In the genomic region with DNA sequence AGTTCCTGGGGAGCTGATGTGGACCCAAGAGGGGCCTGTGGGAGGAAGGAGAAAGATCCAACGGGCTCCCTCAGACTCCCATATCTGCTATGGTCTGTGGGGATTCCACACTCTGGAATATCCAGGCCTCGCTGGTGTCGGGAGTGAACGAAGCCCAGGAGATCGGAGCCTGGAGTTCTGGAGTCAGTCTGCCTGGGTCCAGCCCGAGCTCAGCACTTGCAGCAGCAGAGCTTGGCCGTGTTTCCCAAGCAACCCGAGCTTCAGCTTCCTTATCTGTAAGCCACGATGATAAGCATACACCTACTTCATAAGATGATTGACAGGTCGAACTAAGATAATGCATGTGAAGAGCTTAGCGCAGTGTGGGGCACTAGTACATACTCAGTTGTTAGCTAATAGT, we compare ENCODE assay signal across 21 cellular contexts.
"Had no signal": no experiment of that assay in that cellular context is flagged by ENCODE, and none has a peak within 500 bp of the region (broad histone marks: within the 10 kb centered on the region; RNA-seq: fewer than 3 reads in every experiment).

No MANE protein-coding gene starts in this region.

- H3K4me1 Mint-ChIP-seq: natural killer cell had no signal

- H3K27ac Mint-ChIP-seq: activated naive CD4-positive, alpha-beta T cell treated with anti-CD3 and anti-CD28 coated beads for 36 hours; natural killer cell; stimulated activated naive B cell treated with anti-CD40 and anti-IgM and Interleukin-4, amounts not matched to agents 10 μg/mL and 1 μg/mL and 100 μg/mL, for 72 hours had no signal

- H3K36me3 ChIP-seq: neutrophil, pancreas, sigmoid colon, spleen had no signal

- H3K27me3 ChIP-seq: brain microvascular endothelial cell, neutrophil, pancreas, sigmoid colon, spleen, thyroid gland had no signal

- H3K4me3 Mint-ChIP-seq: activated naive CD4-positive, alpha-beta T cell treated with anti-CD3 and anti-CD28 coated beads for 36 hours; activated T-cell treated with anti-CD3 and anti-CD28 coated beads, Interleukin-2, amount 50 U/mL, for 4 hours; natural killer cell; stimulated activated naive B cell treated with anti-CD40 and anti-IgM and Interleukin-4, amounts not matched to agents 10 μg/mL and 1 μg/mL and 100 μg/mL, for 72 hours had no signal

- H3K9me3 ChIP-seq: neutrophil, pancreas, sigmoid colon, spleen, thyroid gland had no signal

- ATAC-seq: activated CD4-positive, CD25-positive, alpha-beta regulatory T cell treated with anti-CD3 and anti-CD28 coated beads, Interleukin-2, amount 50 U/mL, for 24 hours; activated T-cell treated with anti-CD3 and anti-CD28 coated beads, Interleukin-2, amount 50 U/mL, for 4 hours; natural killer cell; pancreas; stimulated activated naive B cell treated with anti-CD40 and anti-IgM and Interleukin-4, amounts not matched to agents 10 μg/mL and 1 μg/mL and 100 μg/mL, for 72 hours had no signal

- H3K27ac ChIP-seq: brain microvascular endothelial cell, neutrophil, pancreas, sigmoid colon, spleen had no signal

- H3K36me3 Mint-ChIP-seq: natural killer cell had no signal

- H3K4me3 ChIP-seq: coronary artery, pancreas, sigmoid colon, spleen, thyroid gland had no signal

- H3K4me1 ChIP-seq: spleen had no signal

- DNase-seq: activated CD4-positive, alpha-beta T cell treated with anti-CD3 and anti-CD28 coated beads, Interleukin-2, amount 50 U/mL, for 1 hour; activated CD8-positive, alpha-beta memory T cell treated with anti-CD3 and anti-CD28 coated beads, Interleukin-2, amount 50 U/mL, for 4 hours; activated naive CD4-positive, alpha-beta T cell treated with anti-CD3 and anti-CD28 coated beads for 36 hours; activated T-cell treated with anti-CD3 and anti-CD28 coated beads, Interleukin-2, amount 50 U/mL, for 4 hours; anterior cingulate cortex; brain microvascular endothelial cell; foreskin melanocyte; kidney glomerular epithelial cell; natural killer cell; sigmoid colon; spleen; stimulated activated CD4-positive, alpha-beta T cell treated with anti-CD3 and anti-CD28 coated beads, Interleukin-4, amount 100 ng/mL, for 4 hours; stimulated activated naive B cell treated with anti-CD40 and anti-IgM and Interleukin-4, amounts not matched to agents 10 μg/mL and 1 μg/mL and 100 μg/mL, for 72 hours; T-helper 1 cell; T-helper 9 cell; thyroid gland had no signal

- H3K9me3 Mint-ChIP-seq: activated naive CD4-positive, alpha-beta T cell treated with anti-CD3 and anti-CD28 coated beads for 36 hours; activated T-cell treated with anti-CD3 and anti-CD28 coated beads, Interleukin-2, amount 50 U/mL, for 4 hours; natural killer cell; stimulated activated naive B cell treated with anti-CD40 and anti-IgM and Interleukin-4, amounts not matched to agents 10 μg/mL and 1 μg/mL and 100 μg/mL, for 72 hours had no signal

- FAIRE-seq: endometrium, pancreas had no signal
